Comparison of ENCODE assay signal across 8 cellular contexts in the genomic region with DNA sequence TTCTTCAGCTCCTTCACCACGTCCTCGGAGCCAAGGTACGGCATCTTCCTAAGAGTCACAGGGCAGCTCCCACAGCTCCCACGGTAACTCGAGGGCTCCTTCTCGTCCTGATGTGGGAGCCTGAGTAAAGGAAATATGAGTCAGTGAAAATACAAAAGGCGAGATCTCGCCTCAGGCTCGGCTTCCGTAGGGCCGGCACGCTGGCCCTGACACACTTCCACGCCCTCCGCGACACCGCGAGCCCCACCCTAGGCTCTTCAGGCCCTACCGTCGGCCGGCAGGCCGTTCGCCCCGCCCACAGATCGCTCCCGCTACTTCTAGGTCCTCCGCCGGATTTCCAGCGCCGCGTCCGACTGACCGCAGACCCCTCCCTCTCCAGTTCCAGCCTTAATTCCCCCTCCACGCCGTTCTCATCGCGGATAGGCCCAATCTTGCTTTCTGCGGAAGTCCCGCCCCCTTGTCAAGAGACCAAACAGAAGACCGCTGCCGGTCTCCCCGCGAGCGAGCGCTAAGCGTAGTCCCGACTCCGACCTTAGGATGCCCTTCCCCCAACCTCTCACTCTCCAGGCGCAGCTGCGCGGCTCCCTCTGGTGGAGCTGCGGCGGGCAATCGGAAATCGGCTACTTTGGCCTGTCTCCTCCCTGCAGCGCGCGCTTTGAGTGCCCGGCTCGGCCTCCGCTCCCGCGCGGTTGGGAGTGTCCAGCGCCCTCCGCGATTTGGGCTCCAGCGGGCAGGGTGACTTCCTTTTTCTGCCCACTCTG. TPM values are rescaled to one million over a fixed set of nuclear protein-coding genes. Genes with fewer than 3 reads are reported as not detected.
DNase-seq lines count a peak whose midpoint lies in the region; ATAC-seq and TF ChIP-seq lines count a peak whose summit lies in the region.

A gene (minus strand): TSS at position 126 of the 761 bp plus-strand sequence. CDS start 82 bp downstream, at position 44.
A gene (plus strand): TSS at position 653 of the 761 bp plus-strand sequence. CDS start 261 bp downstream, outside the sequence.

- H3K27me3 ChIP-seq in heart right ventricle, result no peaks in the 10 kb centered on the region

- no peaks in the 10 kb centered on the region for H3K9me3 ChIP-seq in heart right ventricle

- TF ChIP-seq CTCF in GM13976 (IDR thresholded peaks at IDR 0.05; ENCODE audit: borderline replicate concordance, control extremely low read depth, extremely low read depth, insufficient read depth, missing control alignments) (peak; percentile 79), heart right ventricle (IDR thresholded peaks at IDR 0.05) (peak; percentile 37 to 88 (median 71))

- H3K27ac ChIP-seq in heart right ventricle, result peak within 1 kb of the TSS; percentile 52 to 95 (median 92)

- DNase-seq in GM13976 (ENCODE audit: low spot score), result peak; percentile 97
- DNase-seq in NCI-H146 (lab: John Stamatoyannopoulos, UW), result peak; percentile 100
- DNase-seq in T-helper 1 cell, result peak; percentile 96 to 100 (median 97)
- DNase-seq in amniotic epithelial cell (ENCODE audit: low read depth), result peak; percentile 100
- DNase-seq in heart right ventricle, result peak; percentile 98 to 100
- DNase-seq in posterior vena cava (ENCODE audit: low spot score), result peak; percentile 100
- DNase-seq in ureter (ENCODE audit: low spot score), result peak; percentile 98

- in situ Hi-C loops in GM13976 (cut with MboI; ENCODE audit: low sequenced_read_pairs, unreplicated experiment), result loop anchor here (10.0 kb wide), 1 partner anchor 70 kb away; no protein-coding TSS in a partner anchor

- peaks cover 0 to 49% (median 24%) of the 10 kb centered on the region in 9 donors for H3K4me1 ChIP-seq in heart right ventricle

- ATAC-seq in HG02870 (IDR thresholded peaks at IDR 0.05; ENCODE audit: unreplicated experiment) (peak; percentile 88), heart right ventricle (peak; percentile 96 to 99 (median 98))

- 0 to 1% methylated on average over 67 of the region's 67 CpGs for WGBS in heart right ventricle, 2 donors

- intact Hi-C loops in heart right ventricle (cut with DNase I), result loop anchor here in 8 of 10 donors (1.0 to 10.0 kb wide), 8 partner anchors 24 to 150 kb away; a partner anchor contains a TSS
- intact Hi-C loops in posterior vena cava (cut with DNase I), result loop anchor here in 1 of 2 donors (2.0 kb wide), 1 partner anchor 24 kb away; a partner anchor contains a TSS

- H3K4me3 ChIP-seq in heart right ventricle, result peak within 1 kb of the TSS; percentile 58 to 86 (median 78)

- H3K36me3 ChIP-seq in heart right ventricle, result peaks cover 0 to 59% (median 9%) of the 10 kb centered on the region in 9 donors

RNA-seq across cellular contexts. Expression of the first gene that starts in this region (rescaled TPM):
- total RNA-seq in heart right ventricle, result 10 to 100 TPM in 8 of 10 donors, 1 to 10 TPM in 2; 9.1 to 13.9 (median 11.5) TPM
- polyA plus RNA-seq in heart right ventricle, result 10 to 100 TPM in 1 of 2 donors, 1 to 10 TPM in 1; 7.5 to 15.4 TPM
- total RNA-seq in posterior vena cava, result 10 to 100 TPM in 1 of 2 donors, 1 to 10 TPM in 1; 8.3 to 20.0 TPM
- total RNA-seq in ureter, result 31.6 TPM

RNA-seq across cellular contexts. Expression of the second gene that starts in this region (rescaled TPM):
- total RNA-seq in heart right ventricle (1 to 10 TPM in 9 of 10 donors, under 1 TPM in 1; 0.78 to 4.2 (median 2.1) TPM), posterior vena cava (1 to 10 TPM; 5.3 to 5.5 TPM), ureter (5.3 TPM)
- polyA plus RNA-seq in heart right ventricle, result 1 to 10 TPM in 1 of 2 donors, under 1 TPM in 1; 0.59 to 1.8 TPM

Comparison
In these comparisons a context has a peak if more than half of its experiments do, and no peak if none do; other contexts are left out.
1. Peak in every context shown above with its lines: DNase-seq, ATAC-seq, H3K4me3 ChIP-seq and H3K27ac ChIP-seq.